Comparison of ENCODE assay signal across 8 cellular contexts in genomic region chr6:10411131-10411914, GRCh38. TPM values are rescaled to one million over a fixed set of nuclear protein-coding genes. Genes with fewer than 3 reads are reported as not detected.
DNase-seq lines count a peak whose midpoint lies in the region; ATAC-seq, FAIRE-seq and TF ChIP-seq lines count a peak whose summit lies in the region.

No MANE protein-coding gene starts in this region.

- H3K79me2 ChIP-seq in OCI-LY7 (ENCODE audit: insufficient read depth, low read depth, low read length): no peaks in the 10 kb centered on the region

- peak overlapping the region; percentile 61 for H3K4me2 ChIP-seq in OCI-LY7 (ENCODE audit: low read length)

- H3K9me3 ChIP-seq in OCI-LY7 (ENCODE audit: low read length) (no peaks in the 10 kb centered on the region), esophagus (ENCODE audit: control insufficient read depth in 2 of 2, insufficient read depth in 1 of 2, low read depth in 1 of 2, low read length in 1 of 2) (peaks cover 0 to 5% of the 10 kb centered on the region in 2 donors), pancreas (no peaks in the 10 kb centered on the region)

- H3K36me3 ChIP-seq in OCI-LY7 (ENCODE audit: insufficient read depth, low read length): no peaks in the 10 kb centered on the region
- peaks cover 0 to 3% of the 10 kb centered on the region in 2 donors for H3K36me3 ChIP-seq in esophagus (ENCODE audit: control insufficient read depth in 2 of 2, insufficient read depth in 2 of 2, low read length in 1 of 2)
- no peaks in the 10 kb centered on the region for H3K36me3 ChIP-seq in pancreas

- H3K27ac ChIP-seq in OCI-LY7 (ENCODE audit: low read depth, low read length, poor library complexity, severe bottlenecking) (no peak overlapping the region), esophagus (ENCODE audit: low read depth in 2 of 2, low read length in 1 of 2) (peak overlapping the region; percentile 91 to 99), pancreas (no peak overlapping the region)

- ATAC-seq in GM18511 (IDR thresholded peaks at IDR 0.05; ENCODE audit: unreplicated experiment) (peak; percentile 3), pancreas (peak in 1 of 4 donors; percentile 7), GM21360 (IDR thresholded peaks at IDR 0.05; ENCODE audit: unreplicated experiment) (no peak)

- DNase-seq in OCI-LY7 (ENCODE audit: low spot score): no peak
- DNase-seq in pancreas: peak in 1 of 6 donors; percentile 40
- no peak for DNase-seq in activated effector memory CD4-positive, alpha-beta T cell treated with anti-CD3 and anti-CD28 coated beads, Interleukin-2, amount 50 U/mL, for 16 hours
- no peak for DNase-seq in DMS53 (lab: John Stamatoyannopoulos, UW)
- no peak for DNase-seq in stimulated activated CD4-positive, alpha-beta T cell treated with anti-CD3 and anti-CD28 coated beads, Interleukin-2, amount 100 ng/mL, for 24 hours

- no TSS peak for BruUV-seq in OCI-LY7 (replicated peaks; lab: Mats Ljungman, UMichigan)

- H3K9me2 ChIP-seq in OCI-LY7 (ENCODE audit: insufficient read depth, low read length): no peaks in the 10 kb centered on the region

- peak overlapping the region; percentile 67; the same call in 1 of the 2 replicates for H2AFZ ChIP-seq in OCI-LY7 (ENCODE audit: low read length)

- TF ChIP-seq CTCF in OCI-LY7 (conservative IDR thresholded peaks at IDR 0.05; ENCODE audit: low read length) (no peak), pancreas (IDR thresholded peaks at IDR 0.05) (no peak)

- H3K4me1 ChIP-seq in OCI-LY7 (ENCODE audit: insufficient read depth, low read length, poor library complexity, severe bottlenecking) (peaks cover 9% of the 10 kb centered on the region), esophagus (ENCODE audit: control insufficient read depth in 2 of 2, insufficient read depth in 2 of 2, low read length in 1 of 2) (no peaks in the 10 kb centered on the region), pancreas (peaks cover 9 to 24% (median 13%) of the 10 kb centered on the region in 3 donors)

- FAIRE-seq in pancreas (lab: Jason Lieb, UNC): no peak

- CTCF ChIA-PET in OCI-LY7 (lab: Charles Lee; ENCODE audit: unreplicated experiment): no interaction called here

- 3% methylated on average over 60 of the region's 60 CpGs for WGBS in esophagus, 2 donors
- 5% methylated on average over 57 to 60 of the region's 60 CpGs for WGBS in pancreas, 2 donors

- POLR2A ChIA-PET in OCI-LY7 (lab: Charles Lee): interaction anchor here (0.8 kb wide), 1 partner anchor 16 kb away, joined by 4 read pairs; no protein-coding TSS in a partner anchor

- intact Hi-C loops in OCI-LY7 (cut with micrococcal nuclease; ENCODE audit: unreplicated experiment) (no loop called here), pancreas (cut with DNase I) (no loop called here)

- peak overlapping the region; percentile 77 for H3K4me3 ChIP-seq in OCI-LY7 (ENCODE audit: low read depth, low read length, poor library complexity, severe bottlenecking)
- H3K4me3 ChIP-seq in esophagus (ENCODE audit: low read depth in 1 of 2, low read length in 2 of 2): peak overlapping the region; percentile 78 to 87
- peak overlapping the region; percentile 38 to 71 (median 49) for H3K4me3 ChIP-seq in pancreas

- peaks cover 0 to 3% of the 10 kb centered on the region in 2 donors for H3K27me3 ChIP-seq in esophagus (ENCODE audit: control insufficient read depth in 1 of 2, insufficient read depth in 2 of 2, low read length in 2 of 2)
- peaks cover 7 to 82% (median 25%) of the 10 kb centered on the region in 4 donors for H3K27me3 ChIP-seq in pancreas

- no peaks in the 10 kb centered on the region for H4K20me1 ChIP-seq in OCI-LY7 (ENCODE audit: insufficient read depth, low read length)

RNA-seq across cellular contexts. Expression of gene TFAP2A, which starts 3.6 kb away (rescaled TPM):
- total RNA-seq in OCI-LY7 (2014; rRNA removed; shearing (Covaris generic)): 0.36 and 2.0 TPM in 2 replicates
- total RNA-seq in OCI-LY7 (2022) (2.5 and 3.3 TPM in 2 replicates), pancreas (1 to 10 TPM in 1 of 6 donors, under 1 TPM in 5; 0.14 to 1.3 (median 0.23) TPM)
- polyA plus RNA-seq in esophagus (10 to 100 TPM; 20.9 to 28.8 TPM), pancreas (under 1 TPM; 0.12 to 0.42 TPM)

Comparison
In these comparisons a context has a peak if more than half of its experiments do, and no peak if none do; other contexts are left out.
1. H3K27ac ChIP-seq: peak in esophagus (2 of 2); none in OCI-LY7 (single experiment) and pancreas (0 of 4).
2. Peak in every context shown above with its lines, with median percentiles within 50 percentile points of each other: H3K4me3 ChIP-seq.